In genomic region chr7:74479961-74480829, GRCh38 we compare ENCODE assay signal across 7 cellular contexts. TPM values are rescaled to one million over a fixed set of nuclear protein-coding genes. Genes with fewer than 3 reads are reported as not detected.
DNase-seq lines count a peak whose midpoint lies in the region; ATAC-seq and TF ChIP-seq lines count a peak whose summit lies in the region.

No MANE protein-coding gene starts in this region.

- H3K9me3 Mint-ChIP-seq in neural crest cell: no peaks in the 10 kb centered on the region

- H3K27me3 ChIP-seq in gastroesophageal sphincter: no peaks in the 10 kb centered on the region

- H3K36me3 ChIP-seq in gastroesophageal sphincter: no peaks in the 10 kb centered on the region

- H3K4me3 ChIP-seq in gastroesophageal sphincter: peak overlapping the region; percentile 32 to 51

- WGBS in gastroesophageal sphincter (ENCODE audit: low coverage in 1 of 2), 2 donors: 20 to 26% methylated on average over 6 to 9 of the region's 40 CpGs

- H3K4me3 Mint-ChIP-seq in neural crest cell: peak overlapping the region; percentile 56

- peaks cover 8 to 94% (median 38%) of the 10 kb centered on the region in 3 donors for H3K4me1 ChIP-seq in gastroesophageal sphincter

- DNase-seq in HCEC 1CT: peak; percentile 74
- peak; percentile 15 for DNase-seq in UCSD-AML1 (lab: John Stamatoyannopoulos, UW; ENCODE audit: unreplicated experiment)
- DNase-seq in neural crest cell (ENCODE audit: low read depth, low spot score): peak; percentile 62
- DNase-seq in OCI-M1 (lab: John Stamatoyannopoulos, UW): no peak
- DNase-seq in activated effector memory CD4-positive, alpha-beta T cell treated with anti-CD3 and anti-CD28 coated beads, Interleukin-2, amount 50 U/mL, for 16 hours: no peak

- TF ChIP-seq POLR2A in gastroesophageal sphincter (IDR thresholded peaks at IDR 0.05): peak; percentile 46 to 48

- H3K4me1 Mint-ChIP-seq in neural crest cell: peaks cover 48% of the 10 kb centered on the region

- peak in 3 of 4 experiments; percentile 5 to 20 (median 16) for TF ChIP-seq CTCF in gastroesophageal sphincter (IDR thresholded peaks at IDR 0.05)
- no peak for TF ChIP-seq CTCF in neural crest cell (conservative IDR thresholded peaks at IDR 0.05)

- no peaks in the 10 kb centered on the region for H3K27me3 Mint-ChIP-seq in neural crest cell (ENCODE audit: low read depth)

- H3K27ac ChIP-seq in gastroesophageal sphincter: peak overlapping the region; percentile 95 to 98 (median 96)

- H3K27ac Mint-ChIP-seq in neural crest cell (ENCODE audit: unreplicated experiment): peak overlapping the region; percentile 19

- H3K9me3 ChIP-seq in gastroesophageal sphincter: no peaks in the 10 kb centered on the region

- ATAC-seq in gastroesophageal sphincter: peak; percentile 65
- no peak for ATAC-seq in GM19023 (IDR thresholded peaks at IDR 0.05; ENCODE audit: unreplicated experiment)

- H3K36me3 Mint-ChIP-seq in neural crest cell (ENCODE audit: low read depth): no peaks in the 10 kb centered on the region

- peak; percentile 82 for TF ChIP-seq EP300 in gastroesophageal sphincter (IDR thresholded peaks at IDR 0.05)

RNA-seq across cellular contexts. Expression of gene GTF2IRD1, which starts 26.5 kb away (rescaled TPM):
- 10 to 100 TPM; 21.5 to 49.0 (median 28.2) TPM for total RNA-seq in gastroesophageal sphincter
- 48.0 and 50.1 TPM in 2 replicates for total RNA-seq in neural crest cell

Comparison
In these comparisons a context has a peak if more than half of its experiments do, and no peak if none do; other contexts are left out.
1. DNase-seq: peak in HCEC 1CT (single experiment), UCSD-AML1 (single experiment) and neural crest cell (single experiment); none in OCI-M1 (single experiment) and activated effector memory CD4-positive, alpha-beta T cell treated with anti-CD3 and anti-CD28 coated beads, Interleukin-2, amount 50 U/mL, for 16 hours (single experiment).